Comparison of ENCODE assay signal across 1 cellular context in the genomic region with DNA sequence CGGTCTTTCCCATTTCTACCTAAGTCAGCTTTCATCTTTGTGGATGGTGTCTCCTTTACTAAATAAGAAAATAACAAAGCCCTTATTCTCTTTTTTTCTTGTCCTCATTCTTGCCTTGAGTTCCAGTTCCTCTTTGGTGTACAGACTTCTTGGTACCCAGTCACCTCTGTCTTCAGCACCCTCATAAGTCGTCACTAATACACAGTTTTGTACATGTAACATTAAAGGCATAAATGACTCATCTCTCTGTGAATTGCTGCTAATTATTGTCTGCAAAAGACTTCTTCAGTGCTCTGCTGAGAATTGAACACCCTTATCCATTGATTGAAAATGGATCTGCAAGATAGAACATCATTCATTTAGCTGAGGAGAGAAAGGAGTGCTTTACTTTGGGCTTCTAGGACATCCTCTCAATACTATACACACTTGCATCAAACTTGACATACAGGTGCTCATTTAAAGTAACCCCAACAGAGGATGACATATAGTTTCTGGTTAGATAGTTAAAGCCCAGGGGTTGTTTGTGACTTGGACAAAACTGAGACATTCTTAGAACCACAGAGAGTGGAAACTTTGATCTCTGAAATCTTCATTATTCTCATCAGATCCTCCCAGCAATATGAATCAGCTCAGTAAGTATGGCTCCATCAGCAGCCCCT.
TF ChIP-seq lines count a peak whose summit lies in the region.

No MANE protein-coding gene starts in this region.

TF ChIP-seq in HepG2, 621 proteins besides CTCF, POLR2A, EP300 and RAD21 (continued from another document):
- TF ChIP-seq, protein P1, sequence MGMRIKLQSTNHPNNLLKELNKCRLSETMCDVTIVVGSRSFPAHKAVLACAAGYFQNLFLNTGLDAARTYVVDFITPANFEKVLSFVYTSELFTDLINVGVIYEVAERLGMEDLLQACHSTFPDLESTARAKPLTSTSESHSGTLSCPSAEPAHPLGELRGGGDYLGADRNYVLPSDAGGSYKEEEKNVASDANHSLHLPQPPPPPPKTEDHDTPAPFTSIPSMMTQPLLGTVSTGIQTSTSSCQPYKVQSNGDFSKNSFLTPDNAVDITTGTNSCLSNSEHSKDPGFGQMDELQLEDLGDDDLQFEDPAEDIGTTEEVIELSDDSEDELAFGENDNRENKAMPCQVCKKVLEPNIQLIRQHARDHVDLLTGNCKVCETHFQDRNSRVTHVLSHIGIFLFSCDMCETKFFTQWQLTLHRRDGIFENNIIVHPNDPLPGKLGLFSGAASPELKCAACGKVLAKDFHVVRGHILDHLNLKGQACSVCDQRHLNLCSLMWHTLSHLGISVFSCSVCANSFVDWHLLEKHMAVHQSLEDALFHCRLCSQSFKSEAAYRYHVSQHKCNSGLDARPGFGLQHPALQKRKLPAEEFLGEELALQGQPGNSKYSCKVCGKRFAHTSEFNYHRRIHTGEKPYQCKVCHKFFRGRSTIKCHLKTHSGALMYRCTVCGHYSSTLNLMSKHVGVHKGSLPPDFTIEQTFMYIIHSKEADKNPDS (CRISPR knock-in tag; IDR thresholded peaks at IDR 0.05): no peak
- TF ChIP-seq GATAD2A (CRISPR knock-in tag; IDR thresholded peaks at IDR 0.05) (no peak), ZNF12 (CRISPR knock-in tag; IDR thresholded peaks at IDR 0.05) (no peak)
